ENCODE assay signal across 8 cellular contexts in the genomic region with DNA sequence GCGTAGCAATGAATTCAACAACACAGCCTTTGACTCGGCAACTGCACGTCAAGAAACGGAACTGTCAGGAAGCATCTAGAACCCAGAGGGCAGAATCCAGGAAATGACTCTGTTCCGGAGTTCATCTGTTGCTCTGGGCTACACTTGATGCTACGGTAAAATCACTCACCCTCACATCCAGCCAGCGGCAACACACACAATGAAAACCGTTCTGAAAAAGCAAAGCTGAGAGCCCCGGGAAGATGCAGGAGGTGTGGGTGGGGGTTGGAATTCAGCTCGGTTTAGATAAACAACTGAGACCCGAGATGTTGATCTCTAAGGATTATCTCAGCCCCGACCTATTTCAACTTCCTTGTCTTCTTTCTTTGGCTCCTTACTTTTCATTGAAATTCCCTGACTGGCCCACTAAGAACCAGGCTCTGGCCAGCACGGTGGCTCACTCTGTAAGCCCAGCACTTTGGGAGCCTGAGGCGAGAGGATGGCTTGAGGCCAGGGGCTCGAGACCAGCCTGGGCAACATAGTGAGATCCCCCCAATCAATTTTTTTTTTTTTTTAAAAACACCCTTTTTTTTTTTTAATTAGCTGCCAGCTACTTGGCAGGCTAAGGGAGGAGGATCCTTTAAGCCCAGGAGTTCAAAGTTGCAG. TPM values are rescaled to one million over a fixed set of nuclear protein-coding genes. Genes with fewer than 3 reads are reported as not detected.
A peak's percentile ranks its signal among the peaks of the same experiment; 100 is the strongest.
DNase-seq lines count a peak whose midpoint lies in the region; ATAC-seq and TF ChIP-seq lines count a peak whose summit lies in the region.

No MANE protein-coding gene starts in this region.

- H3K36me3 ChIP-seq in adipocyte (ENCODE audit: control insufficient read depth, insufficient read depth, low read length, severe bottlenecking) = no peaks in the 10 kb centered on the region

- DNase-seq in adipocyte (ENCODE audit: low read depth) = peak; percentile 62
- peak; percentile 43 for DNase-seq in kidney glomerular epithelial cell (lab: John Stamatoyannopoulos, UW)
- DNase-seq in stimulated activated CD8-positive, alpha-beta memory T cell treated with anti-CD3 and anti-CD28 coated beads, Interleukin-12 subunit alpha, Interleukin-12 subunit beta, amount 100 ng/mL, for 4 hours (ENCODE audit: low read depth) = peak; percentile 15
- no peak for DNase-seq in NCI-H2107 (lab: John Stamatoyannopoulos, UW)
- no peak for DNase-seq in middle frontal gyrus (ENCODE audit: extremely low spot score, low spot score)

- H3K4me3 ChIP-seq in adipocyte (ENCODE audit: low read length) = peak overlapping the region; percentile 15

- H3K9ac ChIP-seq in adipocyte (ENCODE audit: low read length) = no peak overlapping the region

- no peaks in the 10 kb centered on the region for H3K27me3 ChIP-seq in adipocyte (replicated peaks; ENCODE audit: control insufficient read depth, insufficient read depth, low read length)

- ATAC-seq in GM21447 (IDR thresholded peaks at IDR 0.05; ENCODE audit: unreplicated experiment) (peak; percentile 90), HG02884 (IDR thresholded peaks at IDR 0.05; ENCODE audit: unreplicated experiment) (no peak)

- H3K9me3 ChIP-seq in adipocyte (ENCODE audit: control insufficient read depth, low read length) = no peaks in the 10 kb centered on the region

- peaks cover 13% of the 10 kb centered on the region for H3K4me1 ChIP-seq in adipocyte (ENCODE audit: control insufficient read depth, insufficient read depth, low read length)

TF ChIP-seq in PFSK-1, 5 proteins besides CTCF, POLR2A, EP300 and RAD21:
- TF ChIP-seq TAF1 (IDR thresholded peaks at IDR 0.05; ENCODE audit: borderline replicate concordance, insufficient read depth, low read length) (no peak), FOXP2 (optimal IDR thresholded peaks at IDR 0.05; ENCODE audit: borderline replicate concordance, extremely low read depth, extremely low read length, insufficient read depth) (no peak), POLR2AphosphoS5 (IDR thresholded peaks at IDR 0.05; ENCODE audit: low read depth, low read length) (no peak), SIN3A (IDR thresholded peaks at IDR 0.05; ENCODE audit: borderline replicate concordance, insufficient read depth, low read length) (peak; percentile 81; the same call in 1 of the 2 replicates), REST (IDR thresholded peaks at IDR 0.05; ENCODE audit: insufficient read depth in 1 of 2, low read depth in 2 of 2, low read length in 2 of 2) (0 out of 4 replicates have a peak, but pooled peaks of 1 of the 2 experiments have one; percentile 30)

RNA-seq across cellular contexts. Expression of gene RAB17, which starts 13.3 kb away (rescaled TPM):
- polyA plus RNA-seq in PFSK-1 (2012; ENCODE audit: insufficient read length, low read depth) = 2.2 TPM

RNA-seq across cellular contexts. Expression of gene LRRFIP1, which starts 23.5 kb away (rescaled TPM):
- polyA plus RNA-seq in PFSK-1 (2012; ENCODE audit: insufficient read length, low read depth) = 40.2 TPM

RNA-seq across cellular contexts. Expression of gene PRLH, which starts 37.5 kb away (rescaled TPM):
- not detected for polyA plus RNA-seq in PFSK-1 (2012; ENCODE audit: insufficient read length, low read depth)

Comparison
In these comparisons a context has a peak if more than half of its experiments do, and no peak if none do; other contexts are left out.
1. DNase-seq: peak in adipocyte (single experiment), kidney glomerular epithelial cell (single experiment) and stimulated activated CD8-positive, alpha-beta memory T cell treated with anti-CD3 and anti-CD28 coated beads, Interleukin-12 subunit alpha, Interleukin-12 subunit beta, amount 100 ng/mL, for 4 hours (single experiment); none in NCI-H2107 (single experiment) and middle frontal gyrus (single experiment).